In the genomic region with DNA sequence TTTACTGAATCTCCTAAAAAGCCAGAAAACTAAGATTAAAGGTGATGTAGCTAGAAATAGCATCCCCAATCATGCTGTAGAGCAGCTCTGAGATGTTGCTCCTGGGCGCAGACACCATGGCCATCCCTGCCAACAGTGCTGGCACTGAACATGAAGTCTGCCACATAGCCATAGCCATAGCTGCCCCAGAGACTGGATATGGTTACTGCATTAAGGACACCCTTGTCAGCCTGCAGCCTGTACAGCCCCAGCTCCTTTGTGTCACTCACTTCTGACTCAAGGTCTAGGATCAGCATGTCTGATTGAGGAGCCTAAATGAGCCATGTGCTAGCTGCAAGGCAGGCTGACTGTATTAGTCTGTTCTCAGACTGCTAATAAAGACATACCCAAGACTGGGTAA, we compare ENCODE assay signal across 30 cellular contexts.
DNase-seq lines count a peak whose midpoint lies in the region; TF ChIP-seq lines count a peak whose summit lies in the region.
"Had no signal": no experiment of that assay in that cellular context is flagged by ENCODE, and none has a peak within 500 bp of the region (broad histone marks: within the 10 kb centered on the region; RNA-seq: fewer than 3 reads in every experiment).

No MANE protein-coding gene starts in this region.

- intact Hi-C loops in transverse colon (cut with DNase I; ENCODE audit: low total_unique reads), result no loop called here

- H3K27ac ChIP-seq in trophoblast cell (ENCODE audit: low read depth, low read length), result no peak overlapping the region
- H3K27ac ChIP-seq in transverse colon, result peak overlapping the region in 3 of 4 donors; percentile 47 to 78 (median 66)
- H3K27ac ChIP-seq: adrenal gland, KMS-11, RWPE1, skin epidermis, thyroid gland had no signal

- peak overlapping the region; percentile 44 for H2BK12ac ChIP-seq in trophoblast cell (ENCODE audit: low read length)

- H2BK5ac ChIP-seq in trophoblast cell (ENCODE audit: low read depth, low read length, poor library complexity), result no peak overlapping the region

- H2AK5ac ChIP-seq in trophoblast cell (ENCODE audit: low read length), result peak overlapping the region; percentile 11

- no peaks in the 10 kb centered on the region for H3K36me3 ChIP-seq in trophoblast cell (ENCODE audit: control insufficient read depth in 1 of 2, insufficient read depth in 2 of 2, low read length in 2 of 2)
- no peaks in the 10 kb centered on the region for H3K36me3 ChIP-seq in transverse colon
- H3K36me3 ChIP-seq: adrenal gland, MG63, thyroid gland had no signal

- H3K9me3 ChIP-seq in trophoblast cell (ENCODE audit: insufficient read depth, low read depth, low read length), result no peaks in the 10 kb centered on the region
- H3K9me3 ChIP-seq in transverse colon, result no peaks in the 10 kb centered on the region
- H3K9me3 ChIP-seq: adrenal gland, MG63, thyroid gland had no signal

- no peak for TF ChIP-seq POLR2A in transverse colon (IDR thresholded peaks at IDR 0.05)

- H3K23ac ChIP-seq in trophoblast cell (ENCODE audit: low read length), result no peak overlapping the region

- TF ChIP-seq CTCF in epithelial cell of esophagus (IDR thresholded peaks at IDR 0.05; ENCODE audit: insufficient read depth, low read depth, low read length, missing control alignments), result no peak
- TF ChIP-seq CTCF in transverse colon (IDR thresholded peaks at IDR 0.05), result no peak

- no peak overlapping the region for H3K4ac ChIP-seq in trophoblast cell (ENCODE audit: low read depth, low read length)

- H3K9ac ChIP-seq in trophoblast cell (ENCODE audit: low read length), result no peak overlapping the region
- H3K9ac ChIP-seq: KMS-11 had no signal

- H3K4me2 ChIP-seq in trophoblast cell (ENCODE audit: low read length), result no peak overlapping the region
- H3K4me2 ChIP-seq: KMS-11 had no signal

- TF ChIP-seq EP300 in transverse colon (IDR thresholded peaks at IDR 0.05; ENCODE audit: low read depth), result no peak

- in situ Hi-C loops in transverse colon (cut with MboI; ENCODE audit: low pct_ligation_motif_present in 1 of 4, low pct_unique_long_range_greater_than_20kb in 1 of 4, low sequenced_read_pairs in 3 of 4), result no loop called here
- in situ Hi-C loops in G401 (cut with HindIII; ENCODE audit: low sequenced_read_pairs), result no loop called here

- H3K79me1 ChIP-seq in trophoblast cell (ENCODE audit: low read length), result peaks cover 19% of the 10 kb centered on the region

- no peaks in the 10 kb centered on the region for H3K27me3 ChIP-seq in trophoblast cell (ENCODE audit: insufficient read depth, low read length)
- no peaks in the 10 kb centered on the region for H3K27me3 ChIP-seq in transverse colon
- H3K27me3 ChIP-seq: adrenal gland, MG63, thyroid gland had no signal

- peaks cover 3% of the 10 kb centered on the region for H3K79me2 ChIP-seq in trophoblast cell (ENCODE audit: control insufficient read depth, insufficient read depth, low read length, poor library complexity)

- peaks cover 16 to 25% of the 10 kb centered on the region in 2 experiments for H3K4me1 ChIP-seq in trophoblast cell (ENCODE audit: control insufficient read depth in 1 of 2, insufficient read depth in 2 of 2, low read length in 2 of 2)
- peaks cover 0 to 13% (median 8%) of the 10 kb centered on the region in 4 donors for H3K4me1 ChIP-seq in transverse colon

- H3K4me3 ChIP-seq in epithelial cell of esophagus (ENCODE audit: low read length), result no peak overlapping the region
- H3K4me3 ChIP-seq in trophoblast cell (ENCODE audit: low read depth, low read length), result no peak overlapping the region
- H3K4me3 ChIP-seq in transverse colon, result no peak overlapping the region
- H3K4me3 ChIP-seq: adrenal gland, MG63, skin epidermis, thyroid gland had no signal

- H4K8ac ChIP-seq in trophoblast cell (ENCODE audit: low read depth, low read length), result no peak overlapping the region

- peak overlapping the region; percentile 11 for H3K14ac ChIP-seq in trophoblast cell (ENCODE audit: low read length)

- H3K18ac ChIP-seq in trophoblast cell (ENCODE audit: low read length), result no peak overlapping the region

- peak overlapping the region; percentile 10 for H2BK120ac ChIP-seq in trophoblast cell (ENCODE audit: insufficient read depth, low read length, poor library complexity)

- peak overlapping the region; percentile 41 for H4K91ac ChIP-seq in trophoblast cell (ENCODE audit: low read depth, low read length)

- H4K12ac ChIP-seq in trophoblast cell (ENCODE audit: low read depth, low read length), result no peak overlapping the region

- DNase-seq in activated CD8-positive, alpha-beta memory T cell treated with anti-CD3 and anti-CD28 coated beads for 24 hours, result peak; percentile 19
- DNase-seq in activated CD8-positive, alpha-beta memory T cell treated with anti-CD3 and anti-CD28 coated beads, Interleukin-2, amount 50 U/mL, for 4 hours, result no peak
- DNase-seq in epithelial cell of esophagus (ENCODE audit: low read depth) (peak; percentile 13), trophoblast cell (no peak), transverse colon (no peak), iPS-NIHi7 (ENCODE audit: extremely low spot score) (no peak), NCI-H1417 (lab: John Stamatoyannopoulos, UW) (no peak), G401 (ENCODE audit: low spot score) (no peak)
- DNase-seq: 8988T; activated B cell treated with CpG ODN at 0.5 μM for 24 hours; activated CD4-positive, alpha-beta T cell treated with anti-CD3 and anti-CD28 coated beads, Interleukin-2, amount 10 ng/mL, durations not matched to agents 7 days and 5 days; activated naive CD4-positive, alpha-beta T cell treated with anti-CD3 and anti-CD28 coated beads for 36 hours; activated T-cell treated with anti-CD3 and anti-CD28 coated beads, Interleukin-2, amount 50 U/mL, for 72 hours; adrenal gland; C1 segment of cervical spinal cord; COR-L47; DMS79; hippocampal formation; immature natural killer cell; MG63; midbrain; NCI-H1105 treated with DMSO at 0.1 percent for 48 hours; NCI-H1930; NCI-H2171 treated with DMSO at 0.1 percent for 48 hours; NCI-H524; OCI-M1; thyroid gland had no signal

- no CpG with 5 or more reads among the region's 1 CpG for WGBS in trophoblast cell (ENCODE audit: extremely low coverage, insufficient coverage, insufficient read length)
- 96% methylated on average over 1 of the region's 1 CpG; no CpG with 5 or more reads in 1 of the 2 donors for WGBS in transverse colon (ENCODE audit: low coverage in 1 of 2), 2 donors

- no peak overlapping the region for H2AFZ ChIP-seq in trophoblast cell (ENCODE audit: insufficient read depth, low read length, poor library complexity)

Comparison
In these comparisons a context has a peak if more than half of its experiments do, and no peak if none do; other contexts are left out.
1. DNase-seq: peak in activated CD8-positive, alpha-beta memory T cell treated with anti-CD3 and anti-CD28 coated beads for 24 hours (single experiment) and epithelial cell of esophagus (single experiment); none in activated CD8-positive, alpha-beta memory T cell treated with anti-CD3 and anti-CD28 coated beads, Interleukin-2, amount 50 U/mL, for 4 hours (single experiment), trophoblast cell (0 of 2), transverse colon (single experiment), iPS-NIHi7 (single experiment), NCI-H1417 (0 of 3) and G401 (single experiment).